19 cellular contexts compared by ENCODE assay signal in genomic region chr19:54192972-54193371, GRCh38. TPM values are rescaled to one million over a fixed set of nuclear protein-coding genes. Genes with fewer than 3 reads are reported as not detected.
DNase-seq lines count a peak whose midpoint lies in the region; ATAC-seq and TF ChIP-seq lines count a peak whose summit lies in the region.
"Had no signal": no experiment of that assay in that cellular context is flagged by ENCODE, and none has a peak within 500 bp of the region (broad histone marks: within the 10 kb centered on the region; RNA-seq: fewer than 3 reads in every experiment).

No MANE protein-coding gene starts in this region.

- H3K4me1 ChIP-seq in trophoblast cell (ENCODE audit: control insufficient read depth in 1 of 2, insufficient read depth in 2 of 2, low read length in 2 of 2), result peaks cover 9% of the 10 kb centered on the region in 2 experiments

- H3K9ac ChIP-seq in trophoblast cell (ENCODE audit: low read length), result no peak overlapping the region

- H2BK120ac ChIP-seq in trophoblast cell (ENCODE audit: insufficient read depth, low read length, poor library complexity), result no peak overlapping the region

- no peak overlapping the region for H3K18ac ChIP-seq in trophoblast cell (ENCODE audit: low read length)

- no peak overlapping the region for H2BK12ac ChIP-seq in trophoblast cell (ENCODE audit: low read length)

- no peak overlapping the region for H4K91ac ChIP-seq in trophoblast cell (ENCODE audit: low read depth, low read length)

- H3K79me2 ChIP-seq in trophoblast cell (ENCODE audit: control insufficient read depth, insufficient read depth, low read length, poor library complexity), result peaks cover 26% of the 10 kb centered on the region

- no peak overlapping the region for H3K14ac ChIP-seq in trophoblast cell (ENCODE audit: low read length)

- no peaks in the 10 kb centered on the region for H3K27me3 Mint-ChIP-seq in activated T-cell treated with anti-CD3 and anti-CD28 coated beads, Interleukin-2, amount 50 U/mL, for 4 hours (ENCODE audit: low read depth)
- no peaks in the 10 kb centered on the region for H3K27me3 Mint-ChIP-seq in effector memory CD8-positive, alpha-beta T cell

- H3K4me3 Mint-ChIP-seq in activated T-cell treated with anti-CD3 and anti-CD28 coated beads, Interleukin-2, amount 50 U/mL, for 4 hours, result peak overlapping the region; percentile 87
- peak overlapping the region; percentile 97 for H3K4me3 Mint-ChIP-seq in effector memory CD8-positive, alpha-beta T cell

- no peak overlapping the region for H2AFZ ChIP-seq in trophoblast cell (ENCODE audit: insufficient read depth, low read length, poor library complexity)

- H3K27ac ChIP-seq in RWPE1 (0 out of 2 replicates have a peak overlapping the region, but pooled peaks have one; percentile 12), trophoblast cell (ENCODE audit: low read depth, low read length) (no peak overlapping the region)
- H3K27ac ChIP-seq: pancreas had no signal

- H3K23ac ChIP-seq in trophoblast cell (ENCODE audit: low read length), result no peak overlapping the region

- H3K36me3 Mint-ChIP-seq in activated T-cell treated with anti-CD3 and anti-CD28 coated beads, Interleukin-2, amount 50 U/mL, for 4 hours (ENCODE audit: insufficient read depth), result peaks cover 13% of the 10 kb centered on the region
- H3K36me3 Mint-ChIP-seq in effector memory CD8-positive, alpha-beta T cell (ENCODE audit: insufficient read depth), result peaks cover 53% of the 10 kb centered on the region

- no peak for DNase-seq in activated T-cell treated with anti-CD3 and anti-CD28 coated beads, Interleukin-2, amount 50 U/mL, for 4 hours
- DNase-seq in activated T-cell treated with anti-CD3 and anti-CD28 coated beads, Interleukin-2, amount 50 U/mL, for 48 hours, result no peak
- DNase-seq in RWPE1 (ENCODE audit: low spot score) (no peak), trophoblast cell (no peak), amniotic stem cell (lab: John Stamatoyannopoulos, UW) (no peak), islet precursor cell (no peak)
- DNase-seq in effector memory CD8-positive, alpha-beta T cell, result no peak
- DNase-seq: activated CD4-positive, CD25-positive, alpha-beta regulatory T cell; foreskin fibroblast; NCI-H1048; NCI-H345 had no signal

- H3K36me3 ChIP-seq in trophoblast cell (ENCODE audit: control insufficient read depth in 1 of 2, insufficient read depth in 2 of 2, low read length in 2 of 2), result peaks cover 10% of the 10 kb centered on the region in 2 experiments

- POLR2A ChIA-PET in RWPE1 (lab: Yijun Ruan, JAX; ENCODE audit: low non-redundant PET), result no interaction called here

- H2AK5ac ChIP-seq in trophoblast cell (ENCODE audit: low read length), result no peak overlapping the region

- H3K27me3 ChIP-seq in trophoblast cell (ENCODE audit: insufficient read depth, low read length), result no peaks in the 10 kb centered on the region
- H3K27me3 ChIP-seq: pancreas had no signal

- ATAC-seq in activated T-cell treated with anti-CD3 and anti-CD28 coated beads, Interleukin-2, amount 50 U/mL, for 4 hours, result no peak
- no peak for ATAC-seq in effector memory CD8-positive, alpha-beta T cell (replicated peaks)
- ATAC-seq in GM21723 (IDR thresholded peaks at IDR 0.05; ENCODE audit: unreplicated experiment), result no peak
- ATAC-seq: HepG2, pancreas, SK-N-SH treated with all-trans-retinoic acid at 6 μM for 48 hours had no signal

- WGBS in trophoblast cell (ENCODE audit: extremely low coverage, insufficient coverage, insufficient read length), result no CpG with 5 or more reads among the region's 11 CpGs

- TF ChIP-seq CTCF in RWPE1 (conservative IDR thresholded peaks at IDR 0.05; ENCODE audit: low read depth), result no peak

- no peak overlapping the region for H2BK5ac ChIP-seq in trophoblast cell (ENCODE audit: low read depth, low read length, poor library complexity)

- H3K9me3 ChIP-seq in trophoblast cell (ENCODE audit: insufficient read depth, low read depth, low read length), result no peaks in the 10 kb centered on the region
- H3K9me3 ChIP-seq: pancreas had no signal

- H3K27ac Mint-ChIP-seq in effector memory CD8-positive, alpha-beta T cell, result peak overlapping the region; percentile 41 to 99

- no peak overlapping the region for H3K4me3 ChIP-seq in trophoblast cell (ENCODE audit: low read depth, low read length)
- H3K4me3 ChIP-seq: lung had no signal

- peaks cover 25% of the 10 kb centered on the region for H3K4me1 Mint-ChIP-seq in activated T-cell treated with anti-CD3 and anti-CD28 coated beads, Interleukin-2, amount 50 U/mL, for 4 hours (ENCODE audit: low read depth)
- H3K4me1 Mint-ChIP-seq in effector memory CD8-positive, alpha-beta T cell (ENCODE audit: low read depth in 2 of 2), result peaks cover 20 to 22% of the 10 kb centered on the region in 2 donors

- H3K4me2 ChIP-seq in trophoblast cell (ENCODE audit: low read length), result no peak overlapping the region

- CTCF ChIA-PET in RWPE1 (lab: Yijun Ruan, JAX), result no interaction called here

- H4K12ac ChIP-seq in trophoblast cell (ENCODE audit: low read depth, low read length), result no peak overlapping the region

- H3K9me3 Mint-ChIP-seq in activated T-cell treated with anti-CD3 and anti-CD28 coated beads, Interleukin-2, amount 50 U/mL, for 4 hours, result no peaks in the 10 kb centered on the region
- H3K9me3 Mint-ChIP-seq in effector memory CD8-positive, alpha-beta T cell, result no peaks in the 10 kb centered on the region

- no peak overlapping the region for H4K8ac ChIP-seq in trophoblast cell (ENCODE audit: low read depth, low read length)

- peak overlapping the region; percentile 9 for H3K4ac ChIP-seq in trophoblast cell (ENCODE audit: low read depth, low read length)

- peaks cover 27% of the 10 kb centered on the region for H3K79me1 ChIP-seq in trophoblast cell (ENCODE audit: low read length)

RNA-seq across cellular contexts. Expression of gene TSEN34, which starts 1.9 kb away (rescaled TPM):
- 10 to 100 TPM; 22.7 to 29.1 (median 25.9) TPM for total RNA-seq in activated T-cell treated with anti-CD3 and anti-CD28 coated beads, Interleukin-2, amount 50 U/mL, for 4 hours
- 73.3 and 75.2 TPM in 2 replicates for polyA plus RNA-seq in trophoblast cell (2013)

RNA-seq across cellular contexts. Expression of gene MBOAT7, which starts 3.6 kb away (rescaled TPM):
- total RNA-seq in activated T-cell treated with anti-CD3 and anti-CD28 coated beads, Interleukin-2, amount 50 U/mL, for 4 hours, result 100 to 1,000 TPM in 2 of 3 donors, 10 to 100 TPM in 1; 96.3 to 122 (median 108) TPM
- 289 and 304 TPM in 2 replicates for polyA plus RNA-seq in trophoblast cell (2013)

RNA-seq across cellular contexts. Expression of gene RPS9, which starts 7.7 kb away (rescaled TPM):
- total RNA-seq in activated T-cell treated with anti-CD3 and anti-CD28 coated beads, Interleukin-2, amount 50 U/mL, for 4 hours, result 1,000 to 10,000 TPM; 2,430 to 2,508 (median 2,489) TPM
- polyA plus RNA-seq in trophoblast cell (2013), result 1,462 and 1,531 TPM in 2 replicates

RNA-seq across cellular contexts. Expression of gene TMC4, which starts 20.0 kb away (rescaled TPM):
- total RNA-seq in activated T-cell treated with anti-CD3 and anti-CD28 coated beads, Interleukin-2, amount 50 U/mL, for 4 hours, result under 1 TPM; 0.63 to 0.98 (median 0.79) TPM
- 6.2 and 6.5 TPM in 2 replicates for polyA plus RNA-seq in trophoblast cell (2013)
- total RNA-seq: H4 had no signal

RNA-seq across cellular contexts. Expression of gene LILRB3, which starts 29.8 kb away (rescaled TPM):
- not detected for total RNA-seq in activated T-cell treated with anti-CD3 and anti-CD28 coated beads, Interleukin-2, amount 50 U/mL, for 4 hours
- polyA plus RNA-seq in trophoblast cell (2013), result 0.33 and 0.50 TPM in 2 replicates
- total RNA-seq: bronchial epithelial cell, H4, HepG2 had no signal
- polyA plus RNA-seq: AG04450 had no signal
